8 cellular contexts compared by ENCODE assay signal in the genomic region with DNA sequence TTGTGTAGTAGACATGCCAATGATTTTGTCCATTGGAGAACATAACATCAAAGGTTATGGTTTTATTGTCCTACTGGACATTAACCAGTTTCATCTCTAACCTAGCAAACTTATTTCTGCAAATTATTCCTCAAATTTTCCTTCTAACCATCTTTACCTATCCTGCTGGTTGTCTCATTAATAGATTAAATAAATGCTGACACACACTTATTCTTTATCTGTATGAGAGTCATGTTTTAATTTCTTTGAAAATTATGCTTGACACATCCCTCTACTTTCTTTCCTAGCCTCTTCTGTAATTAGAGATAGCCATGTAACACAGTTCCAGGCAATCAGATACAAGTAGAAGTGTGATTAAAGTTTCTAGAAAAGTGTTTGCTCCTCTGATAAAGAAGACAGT.
"Had no signal": no experiment of that assay in that cellular context is flagged by ENCODE, and none has a peak within 500 bp of the region (broad histone marks: within the 10 kb centered on the region; RNA-seq: fewer than 3 reads in every experiment).

No MANE protein-coding gene starts in this region.

- FAIRE-seq: H54 had no signal

- H3K9ac ChIP-seq: GM23248 had no signal

- H3K4me3 ChIP-seq: GM23248 had no signal

- H3K27ac ChIP-seq: GM23248, HL-60 had no signal

- DNase-seq: GM23248, GOT3, H9, HCEC 1CT, HFFc6, KG1 had no signal

- H2AFZ ChIP-seq: GM23248 had no signal
